In genomic region chr10:22473044-22473443, GRCh38 we compare ENCODE assay signal across 18 cellular contexts.
DNase-seq lines count a peak whose midpoint lies in the region; ATAC-seq, FAIRE-seq and TF ChIP-seq lines count a peak whose summit lies in the region.
"Had no signal": no experiment of that assay in that cellular context is flagged by ENCODE, and none has a peak within 500 bp of the region (broad histone marks: within the 10 kb centered on the region; RNA-seq: fewer than 3 reads in every experiment).

No MANE protein-coding gene starts in this region.

- H2AFZ ChIP-seq in osteoblast (ENCODE audit: low read length), result no peak overlapping the region

- peaks cover 32% of the 10 kb centered on the region for H3K27me3 ChIP-seq in osteoblast (ENCODE audit: insufficient read depth, low read length)

- no peaks in the 10 kb centered on the region for H3K79me2 ChIP-seq in osteoblast (ENCODE audit: insufficient read depth, low read length)

- FAIRE-seq in GM12892 (lab: Jason Lieb, UNC), result peak; percentile 24
- FAIRE-seq: GM12891, H1, HepG2 had no signal

- no peaks in the 10 kb centered on the region for H3K36me3 ChIP-seq in osteoblast (ENCODE audit: insufficient read depth, low read length)

- no peaks in the 10 kb centered on the region for H4K20me1 ChIP-seq in osteoblast (ENCODE audit: insufficient read depth, low read length)

- TF ChIP-seq POLR2A in GM12892 (IDR thresholded peaks at IDR 0.05; ENCODE audit: low read depth, low read length), result no peak

- H3K4me3 ChIP-seq in osteoblast (ENCODE audit: insufficient read depth, low read length), result peak overlapping the region; percentile 17

- no peak for ATAC-seq in GM18502 (IDR thresholded peaks at IDR 0.05; ENCODE audit: poor library complexity, unreplicated experiment)
- ATAC-seq: HepG2 had no signal

- H3K4me2 ChIP-seq in osteoblast (ENCODE audit: insufficient read depth, low read length), result peak overlapping the region; percentile 36

- H3K9me3 ChIP-seq in osteoblast (ENCODE audit: low read depth, low read length), result no peaks in the 10 kb centered on the region

- DNase-seq in GM12892 (ENCODE audit: insufficient read length) (no peak), OCI-M1 (lab: John Stamatoyannopoulos, UW) (peak; percentile 39), osteoblast (ENCODE audit: insufficient read length, low spot score, missing footprints) (no peak), cerebellum (ENCODE audit: low spot score) (no peak)
- DNase-seq in effector CD4-positive, alpha-beta T cell, result no peak
- DNase-seq: C1 segment of cervical spinal cord; CD4-positive, CD25-positive, alpha-beta regulatory T cell; CD8-positive, alpha-beta memory T cell; COR-L47; DMS 273 treated with DMSO at 0.1 percent for 48 hours; DMS53; DND-41; EL; H9 had no signal

- TF ChIP-seq CTCF in osteoblast (IDR thresholded peaks at IDR 0.05; ENCODE audit: extremely low read depth, low read depth, low read length), result no peak

- H3K27ac ChIP-seq in osteoblast (ENCODE audit: low read depth, low read length), result peak overlapping the region; percentile 33

- H3K4me1 ChIP-seq in osteoblast (ENCODE audit: insufficient read depth, low read length), result peaks cover 9% of the 10 kb centered on the region
